ENCODE assay signal across 8 cellular contexts in the genomic region with DNA sequence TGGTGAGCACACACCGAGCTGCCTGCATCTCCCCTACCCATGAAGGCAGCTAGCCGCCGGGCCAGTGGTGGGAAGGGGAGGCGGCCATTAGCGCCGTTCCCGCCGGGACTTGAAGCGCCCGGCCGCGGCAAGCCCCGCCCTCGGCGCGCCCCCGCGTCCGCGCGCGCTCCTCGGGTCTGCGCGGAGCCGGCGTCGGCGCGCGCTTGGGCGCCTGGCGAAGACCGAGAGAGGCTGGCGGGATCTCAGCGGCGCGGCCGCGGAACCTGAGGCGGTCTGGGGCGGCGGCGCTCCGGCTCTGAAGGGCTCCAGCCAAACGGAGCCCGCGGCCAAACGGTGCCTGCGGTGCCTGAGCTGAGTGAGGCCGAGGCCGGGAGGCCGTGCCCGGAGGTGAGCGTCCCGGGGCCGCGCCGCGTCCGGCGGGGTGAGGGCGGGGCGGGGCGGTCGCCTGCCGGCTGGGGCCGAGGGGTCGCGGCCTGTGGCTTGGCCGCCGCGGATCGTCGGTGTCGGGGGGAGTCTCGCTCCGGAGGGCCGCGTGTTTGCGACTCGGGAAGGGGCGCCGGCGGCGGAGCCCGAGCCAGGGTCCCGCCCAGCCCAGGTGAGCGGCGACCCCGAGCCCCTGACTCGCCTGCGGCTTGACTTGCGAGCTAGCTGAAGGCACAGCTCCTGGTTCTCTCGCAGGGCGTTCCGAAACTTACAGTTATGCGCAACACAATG. TPM values are rescaled to one million over a fixed set of nuclear protein-coding genes. Genes with fewer than 3 reads are reported as not detected.
A peak's percentile ranks its signal among the peaks of the same experiment; 100 is the strongest.
DNase-seq lines count a peak whose midpoint lies in the region; ATAC-seq and TF ChIP-seq lines count a peak whose summit lies in the region.

Gene UBXN2A, plus strand, starts transcription at position 202 of the 714 bp plus-strand sequence. CDS start 17,852 bp downstream, outside the sequence.

- H3K36me3 Mint-ChIP-seq in T-helper 1 cell treated with Interleukin-12 subunit alpha and Interleukin-12 subunit beta and Interleukin-4 antibody, amounts not matched to agents 30 μg/mL and 1 μg/mL, for 36 hours (ENCODE audit: low read depth) = peaks cover 11% of the 10 kb centered on the region

- H3K27me3 Mint-ChIP-seq in T-helper 1 cell treated with Interleukin-12 subunit alpha and Interleukin-12 subunit beta and Interleukin-4 antibody, amounts not matched to agents 30 μg/mL and 1 μg/mL, for 36 hours (ENCODE audit: low read depth) = peaks cover 13% of the 10 kb centered on the region

- peak within 1 kb of the TSS; percentile 85 for H3K27ac Mint-ChIP-seq in T-helper 1 cell treated with Interleukin-12 subunit alpha and Interleukin-12 subunit beta and Interleukin-4 antibody, amounts not matched to agents 30 μg/mL and 1 μg/mL, for 36 hours

- no peaks in the 10 kb centered on the region for H3K9me3 Mint-ChIP-seq in T-helper 1 cell treated with Interleukin-12 subunit alpha and Interleukin-12 subunit beta and Interleukin-4 antibody, amounts not matched to agents 30 μg/mL and 1 μg/mL, for 36 hours

- ATAC-seq in HG02610 (IDR thresholded peaks at IDR 0.05; ENCODE audit: unreplicated experiment) = peak; percentile 74

- peak within 1 kb of the TSS; percentile 78 to 95 for H3K4me3 ChIP-seq in right atrium auricular region
- H3K4me3 ChIP-seq in uterus = peak within 1 kb of the TSS; percentile 70 to 93

- H3K4me3 Mint-ChIP-seq in T-helper 1 cell treated with Interleukin-12 subunit alpha and Interleukin-12 subunit beta and Interleukin-4 antibody, amounts not matched to agents 30 μg/mL and 1 μg/mL, for 36 hours = peak within 1 kb of the TSS; percentile 87

- H3K4me1 Mint-ChIP-seq in T-helper 1 cell treated with Interleukin-12 subunit alpha and Interleukin-12 subunit beta and Interleukin-4 antibody, amounts not matched to agents 30 μg/mL and 1 μg/mL, for 36 hours (ENCODE audit: low read depth) = peaks cover 18% of the 10 kb centered on the region

- TF ChIP-seq CTCF in GM13976 (IDR thresholded peaks at IDR 0.05; ENCODE audit: borderline replicate concordance, control extremely low read depth, extremely low read depth, insufficient read depth, missing control alignments) = no peak
- TF ChIP-seq CTCF in right atrium auricular region (IDR thresholded peaks at IDR 0.05) = no peak
- peak in 2 of 4 experiments; percentile 4 to 8 for TF ChIP-seq CTCF in uterus (IDR thresholded peaks at IDR 0.05)

- no peaks in the 10 kb centered on the region for H3K27me3 ChIP-seq in right atrium auricular region
- no peaks in the 10 kb centered on the region for H3K27me3 ChIP-seq in uterus

- H3K4me1 ChIP-seq in right atrium auricular region (peaks cover 0 to 35% of the 10 kb centered on the region in 2 donors), uterus (no peaks in the 10 kb centered on the region)

- intact Hi-C loops in uterus (cut with DNase I; ENCODE audit: low total_unique reads) = no loop called here

- in situ Hi-C loops in GM13976 (cut with MboI; ENCODE audit: low sequenced_read_pairs, unreplicated experiment) = no loop called here

- peak within 1 kb of the TSS; percentile 92 to 98 for H3K27ac ChIP-seq in right atrium auricular region
- H3K27ac ChIP-seq in uterus = peak within 1 kb of the TSS; percentile 92 to 96

- peak; percentile 35 to 83 for TF ChIP-seq POLR2A in uterus (IDR thresholded peaks at IDR 0.05)

- H3K9me3 ChIP-seq in right atrium auricular region (no peaks in the 10 kb centered on the region), uterus (no peaks in the 10 kb centered on the region)

- DNase-seq in GM13976 (ENCODE audit: low spot score) (peak; percentile 90), NCI-H1048 (lab: John Stamatoyannopoulos, UW) (peak; percentile 57), amygdala (lab: John Stamatoyannopoulos, UW) (peak in 48 of 56 donors; percentile 1 to 81 (median 54)), right atrium auricular region (ENCODE audit: low spot score) (peak; percentile 64), putamen (ENCODE audit: low spot score) (peak; percentile 85), uterus (peak; percentile 56 to 79)

- H3K36me3 ChIP-seq in right atrium auricular region (no peaks in the 10 kb centered on the region), uterus (no peaks in the 10 kb centered on the region)

RNA-seq across cellular contexts. Expression of gene UBXN2A, which starts in this region (rescaled TPM):
- total RNA-seq in right atrium auricular region = 10 to 100 TPM; 14.3 to 18.7 TPM
- 10 to 100 TPM; 16.8 to 36.4 (median 24.2) TPM for total RNA-seq in uterus

Comparison
In these comparisons a context has a peak if more than half of its experiments do, and no peak if none do; other contexts are left out.
1. Peak in every context shown above with its lines: DNase-seq, ATAC-seq, H3K4me3 ChIP-seq and H3K27ac ChIP-seq.